29 cellular contexts compared by ENCODE assay signal in genomic region chr3:452221-452620, GRCh38.
"Had no signal": no experiment of that assay in that cellular context is flagged by ENCODE, and none has a peak within 500 bp of the region (broad histone marks: within the 10 kb centered on the region; RNA-seq: fewer than 3 reads in every experiment).

No MANE protein-coding gene starts in this region.

- H3K27ac Mint-ChIP-seq: activated CD4-positive, alpha-beta memory T cell treated with anti-CD3 and anti-CD28 coated beads, Interleukin-2, amount 10 ng/mL, durations not matched to agents 7 days and 5 days; activated CD4-positive, alpha-beta T cell treated with anti-CD3 and anti-CD28 coated beads, Interleukin-2, amount 10 ng/mL, durations not matched to agents 7 days and 5 days; activated naive CD8-positive, alpha-beta T cell; activated T-helper 17 cell treated with anti-CD3 and anti-CD28 coated beads, Interleukin-2, amount 50 U/mL, for 72 hours; dendritic cell treated with granulocyte-macrophage colony-stimulating factor and Interleukin-4, amounts not matched to agents 40 ng/mL and 50 ng/mL, for 4 days; endodermal cell had no signal

- H3K4me1 Mint-ChIP-seq: activated CD4-positive, alpha-beta memory T cell treated with anti-CD3 and anti-CD28 coated beads, Interleukin-2, amount 10 ng/mL, durations not matched to agents 7 days and 5 days; activated CD4-positive, alpha-beta T cell treated with anti-CD3 and anti-CD28 coated beads, Interleukin-2, amount 10 ng/mL, durations not matched to agents 7 days and 5 days; activated T-helper 17 cell treated with anti-CD3 and anti-CD28 coated beads, Interleukin-2, amount 50 U/mL, for 72 hours; central memory CD8-positive, alpha-beta T cell; endodermal cell had no signal

- H3K9me3 ChIP-seq: gastrocnemius medialis, heart right ventricle had no signal

- H3K4me3 Mint-ChIP-seq: activated CD4-positive, alpha-beta memory T cell treated with anti-CD3 and anti-CD28 coated beads, Interleukin-2, amount 10 ng/mL, durations not matched to agents 7 days and 5 days; activated CD4-positive, alpha-beta T cell treated with anti-CD3 and anti-CD28 coated beads, Interleukin-2, amount 10 ng/mL, durations not matched to agents 7 days and 5 days; activated naive CD8-positive, alpha-beta T cell; activated T-cell treated with anti-CD3 and anti-CD28 coated beads, Interleukin-2, amount 50 U/mL, for 4 hours; activated T-helper 17 cell treated with anti-CD3 and anti-CD28 coated beads, Interleukin-2, amount 50 U/mL, for 72 hours; central memory CD8-positive, alpha-beta T cell; dendritic cell treated with granulocyte-macrophage colony-stimulating factor and Interleukin-4, amounts not matched to agents 40 ng/mL and 50 ng/mL, for 4 days; endodermal cell had no signal

- H2AFZ ChIP-seq: hepatocyte had no signal

- H3K9me3 Mint-ChIP-seq: endodermal cell had no signal

- H3K79me2 ChIP-seq: hepatocyte had no signal

- H3K27me3 ChIP-seq: brain microvascular endothelial cell, dorsolateral prefrontal cortex, foreskin keratinocyte, gastrocnemius medialis, heart right ventricle, hepatocyte had no signal

- H3K36me3 Mint-ChIP-seq: activated naive CD8-positive, alpha-beta T cell had no signal

- DNase-seq: activated CD4-positive, alpha-beta memory T cell treated with anti-CD3 and anti-CD28 coated beads, Interleukin-2, amount 10 ng/mL, durations not matched to agents 7 days and 5 days; activated CD4-positive, alpha-beta T cell treated with anti-CD3 and anti-CD28 coated beads for 1 hour; activated CD4-positive, alpha-beta T cell treated with anti-CD3 and anti-CD28 coated beads for 4 hours; activated CD4-positive, alpha-beta T cell treated with anti-CD3 and anti-CD28 coated beads, Interleukin-2, amount 10 ng/mL, durations not matched to agents 7 days and 5 days; activated CD4-positive, alpha-beta T cell treated with anti-CD3 and anti-CD28 coated beads, Interleukin-2, amount 50 U/mL, for 4 hours; activated CD8-positive, alpha-beta memory T cell treated with anti-CD3 and anti-CD28 coated beads, Interleukin-2, amount 50 U/mL, for 48 hours; activated effector memory CD4-positive, alpha-beta T cell treated with Interleukin-2 at 50 U/mL for 16 hours; activated gamma-delta T cell treated with Interleukin-2 at 50 U/mL for 16 hours; activated naive CD4-positive, alpha-beta T cell treated with anti-CD3 and anti-CD28 coated beads, Interleukin-2, amount 50 U/mL, for 16 hours; activated naive CD4-positive, alpha-beta T cell treated with Interleukin-2 at 50 U/mL for 16 hours; activated T-cell treated with anti-CD3 and anti-CD28 coated beads for 4 hours; activated T-cell treated with anti-CD3 and anti-CD28 coated beads, Interleukin-2, amount 50 U/mL, for 4 hours; amniotic stem cell; anterior cingulate cortex; brain microvascular endothelial cell; effector memory CD4-positive, alpha-beta T cell; endodermal cell; foreskin keratinocyte; gastrocnemius medialis; heart right ventricle; T-helper 2 cell had no signal

- ATAC-seq: activated T-cell treated with anti-CD3 and anti-CD28 coated beads, Interleukin-2, amount 50 U/mL, for 4 hours; activated T-helper 17 cell treated with anti-CD3 and anti-CD28 coated beads, Interleukin-2, amount 50 U/mL, for 72 hours; esophagus mucosa; foreskin keratinocyte; gastrocnemius medialis; heart right ventricle had no signal

- H3K4me1 ChIP-seq: foreskin keratinocyte, gastrocnemius medialis, heart right ventricle had no signal

- H3K4me2 ChIP-seq: hepatocyte had no signal

- H3K27ac ChIP-seq: brain microvascular endothelial cell, coronary artery, foreskin keratinocyte, gastrocnemius medialis, heart right ventricle, hepatocyte had no signal

- H3K27me3 Mint-ChIP-seq: activated CD4-positive, alpha-beta memory T cell treated with anti-CD3 and anti-CD28 coated beads, Interleukin-2, amount 10 ng/mL, durations not matched to agents 7 days and 5 days; activated CD4-positive, alpha-beta T cell treated with anti-CD3 and anti-CD28 coated beads, Interleukin-2, amount 10 ng/mL, durations not matched to agents 7 days and 5 days; activated naive CD8-positive, alpha-beta T cell; activated T-helper 17 cell treated with anti-CD3 and anti-CD28 coated beads, Interleukin-2, amount 50 U/mL, for 72 hours; central memory CD8-positive, alpha-beta T cell; dendritic cell treated with granulocyte-macrophage colony-stimulating factor and Interleukin-4, amounts not matched to agents 40 ng/mL and 50 ng/mL, for 4 days had no signal
